15 cellular contexts compared by ENCODE assay signal in genomic region chr10:117535752-117536358, GRCh38. TPM values are rescaled to one million over a fixed set of nuclear protein-coding genes. Genes with fewer than 3 reads are reported as not detected.
DNase-seq lines count a peak whose midpoint lies in the region; ATAC-seq and TF ChIP-seq lines count a peak whose summit lies in the region.
"Had no signal": no experiment of that assay in that cellular context is flagged by ENCODE, and none has a peak within 500 bp of the region (broad histone marks: within the 10 kb centered on the region; RNA-seq: fewer than 3 reads in every experiment).

No MANE protein-coding gene starts in this region.

- H3K9me3 ChIP-seq in mesodermal cell (ENCODE audit: control insufficient read depth, low read length) (no peaks in the 10 kb centered on the region), suprapubic skin (no peaks in the 10 kb centered on the region), PC-9 (ENCODE audit: insufficient read depth, low read depth) (no peaks in the 10 kb centered on the region), T-helper 17 cell (ENCODE audit: control insufficient read depth, low read length, poor library complexity, severe bottlenecking) (no peaks in the 10 kb centered on the region)
- H3K9me3 ChIP-seq: lower lobe of right lung had no signal

- DNase-seq in GM20000 (ENCODE audit: low spot score) (peak; percentile 36), suprapubic skin (ENCODE audit: low spot score in 2 of 2) (no peak), PC-9 (no peak), T-helper 17 cell (no peak)
- DNase-seq in stimulated activated CD4-positive, alpha-beta T cell treated with anti-CD3 and anti-CD28 coated beads, Interleukin-4, amount 100 ng/mL, for 1 hour: no peak
- DNase-seq: activated gamma-delta T cell; brain microvascular endothelial cell; Karpas-422; lower lobe of right lung; NCI-H1930; NCI-H82; stimulated activated CD4-positive, alpha-beta T cell treated with anti-CD3 and anti-CD28 coated beads, Interleukin-2, amount 100 ng/mL, for 24 hours had no signal

- H3K4me3 ChIP-seq in mesodermal cell (ENCODE audit: extremely low read depth, insufficient read depth, low read length, poor library complexity, severe bottlenecking): peak overlapping the region; percentile 16
- H3K4me3 ChIP-seq in suprapubic skin: peak overlapping the region; percentile 42
- H3K4me3 ChIP-seq in PC-9: no peak overlapping the region

- TF ChIP-seq POLR2A in suprapubic skin (IDR thresholded peaks at IDR 0.05): no peak

- WGBS in mesodermal cell (ENCODE audit: insufficient coverage in 2 of 2), 2 experiments: 3 to 5% methylated on average over 7 to 12 of the region's 16 CpGs
- 73% methylated on average over 16 of the region's 16 CpGs for WGBS in suprapubic skin

- no peaks in the 10 kb centered on the region for H4K20me1 ChIP-seq in PC-9 (ENCODE audit: insufficient read depth)

- no peaks in the 10 kb centered on the region for H3K79me2 ChIP-seq in PC-9 (ENCODE audit: low read depth)

- TF ChIP-seq CTCF in GM20000 (IDR thresholded peaks at IDR 0.05; ENCODE audit: extremely low read depth, missing control alignments): no peak
- TF ChIP-seq CTCF in brain (conservative IDR thresholded peaks at IDR 0.05): no peak
- no peak for TF ChIP-seq CTCF in suprapubic skin (IDR thresholded peaks at IDR 0.05)
- TF ChIP-seq CTCF in PC-9 (conservative IDR thresholded peaks at IDR 0.05): no peak

- H3K4me1 Mint-ChIP-seq in brain (peaks cover 34% of the 10 kb centered on the region), T-helper 17 cell (peaks cover 4% of the 10 kb centered on the region)

- no TSS peak for BruUV-seq in PC-9 (replicated peaks; lab: Mats Ljungman, UMichigan)

- H3F3A ChIP-seq in PC-9 (ENCODE audit: insufficient read depth, low read depth): no peaks in the 10 kb centered on the region

- no peak for ATAC-seq in T-helper 17 cell
- ATAC-seq: Right ventricle myocardium inferior had no signal

- H3K36me3 ChIP-seq in mesodermal cell (ENCODE audit: control insufficient read depth, insufficient read depth, low read length): no peaks in the 10 kb centered on the region
- H3K36me3 ChIP-seq in suprapubic skin: no peaks in the 10 kb centered on the region
- H3K36me3 ChIP-seq in PC-9 (ENCODE audit: low read depth): no peaks in the 10 kb centered on the region
- H3K36me3 ChIP-seq: brain microvascular endothelial cell, lower lobe of right lung had no signal

- no peak for TF ChIP-seq EP300 in suprapubic skin (IDR thresholded peaks at IDR 0.05)

- CTCF ChIA-PET in PC-9 (lab: Charles Lee): no interaction called here

- POLR2A ChIA-PET in PC-9 (lab: Charles Lee; ENCODE audit: unreplicated experiment): no interaction called here

- H3K27me3 ChIP-seq in suprapubic skin (peaks cover 59% of the 10 kb centered on the region), PC-9 (ENCODE audit: insufficient read depth, low read depth) (peaks cover 25% of the 10 kb centered on the region; the same call in 1 of the 2 replicates)

- H3K9me2 ChIP-seq in PC-9 (ENCODE audit: insufficient read depth): no peaks in the 10 kb centered on the region

- H3K4me3 Mint-ChIP-seq in brain (peak overlapping the region; percentile 35 to 91 (median 45)), T-helper 17 cell (no peak overlapping the region)

- no peak overlapping the region for H2AFZ ChIP-seq in PC-9

- no peaks in the 10 kb centered on the region for H3K4me1 ChIP-seq in mesodermal cell (ENCODE audit: control insufficient read depth, insufficient read depth, low read length, poor library complexity, severe bottlenecking)
- H3K4me1 ChIP-seq in suprapubic skin: peaks cover 54% of the 10 kb centered on the region
- H3K4me1 ChIP-seq in PC-9 (replicated peaks; ENCODE audit: insufficient read depth): no peaks in the 10 kb centered on the region

- peaks cover 0 to 3% (median 1%) of the 10 kb centered on the region in 5 experiments for H3K9me3 Mint-ChIP-seq in brain

- intact Hi-C loops in PC-9 (cut with micrococcal nuclease; ENCODE audit: unreplicated experiment): loop anchor here (2.0 kb wide), 1 partner anchor 705 kb away; no protein-coding TSS in a partner anchor

- H3K4me2 ChIP-seq in PC-9: no peak overlapping the region

- H3K36me3 Mint-ChIP-seq in brain (no peaks in the 10 kb centered on the region), T-helper 17 cell (ENCODE audit: low read depth) (no peaks in the 10 kb centered on the region)

- H3K27ac Mint-ChIP-seq in brain (peak overlapping the region in 1 of 5 experiments; percentile 89), T-helper 17 cell (no peak overlapping the region)

- H3K27me3 Mint-ChIP-seq in brain: peaks cover 94% of the 10 kb centered on the region
- peaks cover 88% of the 10 kb centered on the region for H3K27me3 Mint-ChIP-seq in T-helper 17 cell

- H3K27ac ChIP-seq in mesodermal cell (ENCODE audit: low read depth, low read length, severe bottlenecking) (no peak overlapping the region), suprapubic skin (peak overlapping the region; percentile 5), PC-9 (no peak overlapping the region)
- H3K27ac ChIP-seq: brain microvascular endothelial cell, lower lobe of right lung had no signal

RNA-seq across cellular contexts. Expression of gene EMX2, which starts 6.7 kb away (rescaled TPM):
- polyA plus RNA-seq in brain (ENCODE audit: insufficient read depth, low read depth, low replicate concordance): 11.4 TPM
- not detected for polyA plus RNA-seq in mesodermal cell (2013, experiment 1 of 2)
- 0.20 TPM for polyA plus RNA-seq in mesodermal cell (2013, experiment 2 of 2)
- total RNA-seq in suprapubic skin: 1 to 10 TPM; 2.0 to 9.7 (median 2.5) TPM
- total RNA-seq in PC-9 (2021): not detected in 2 replicates
- total RNA-seq in T-helper 17 cell: not detected
- total RNA-seq: lower lobe of right lung, Right ventricle myocardium inferior had no signal
